ENCODE assay signal across 1 cellular context in the genomic region with DNA sequence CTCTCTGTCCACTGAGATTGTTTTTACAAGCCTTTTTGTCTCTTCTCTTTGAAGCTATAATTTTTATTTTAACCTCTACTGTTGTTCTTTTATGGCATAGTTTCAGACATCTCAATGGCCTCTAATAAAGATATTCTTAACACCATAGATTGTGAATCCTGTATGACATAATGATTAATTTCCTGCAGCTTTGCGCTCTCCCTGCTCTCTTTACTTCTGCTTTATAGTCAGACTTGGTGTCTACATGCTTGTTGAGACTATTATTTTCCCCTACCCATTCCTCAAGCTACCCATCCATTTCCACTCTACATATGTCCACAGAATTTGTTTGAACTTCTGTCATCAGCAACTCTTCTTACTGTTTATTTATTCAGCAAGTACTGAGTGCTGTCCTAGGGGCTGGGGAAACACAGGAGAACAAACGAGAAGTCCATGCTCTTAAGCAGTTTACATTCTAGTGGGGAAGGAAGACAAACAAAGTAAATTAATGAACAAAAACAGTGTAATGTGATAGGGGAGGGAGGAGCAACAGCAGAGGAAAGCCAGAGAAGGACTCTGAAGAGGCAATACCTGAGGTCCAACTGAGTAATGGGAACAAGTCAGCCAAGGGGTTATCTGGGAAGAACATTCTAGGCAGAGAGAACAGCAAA.
TF ChIP-seq lines count a peak whose summit lies in the region.

No MANE protein-coding gene starts in this region.

TF ChIP-seq in HEK293, 187 proteins besides CTCF, POLR2A, EP300 and RAD21 (continued from another document and continues in another):
- TF ChIP-seq, protein P1, sequence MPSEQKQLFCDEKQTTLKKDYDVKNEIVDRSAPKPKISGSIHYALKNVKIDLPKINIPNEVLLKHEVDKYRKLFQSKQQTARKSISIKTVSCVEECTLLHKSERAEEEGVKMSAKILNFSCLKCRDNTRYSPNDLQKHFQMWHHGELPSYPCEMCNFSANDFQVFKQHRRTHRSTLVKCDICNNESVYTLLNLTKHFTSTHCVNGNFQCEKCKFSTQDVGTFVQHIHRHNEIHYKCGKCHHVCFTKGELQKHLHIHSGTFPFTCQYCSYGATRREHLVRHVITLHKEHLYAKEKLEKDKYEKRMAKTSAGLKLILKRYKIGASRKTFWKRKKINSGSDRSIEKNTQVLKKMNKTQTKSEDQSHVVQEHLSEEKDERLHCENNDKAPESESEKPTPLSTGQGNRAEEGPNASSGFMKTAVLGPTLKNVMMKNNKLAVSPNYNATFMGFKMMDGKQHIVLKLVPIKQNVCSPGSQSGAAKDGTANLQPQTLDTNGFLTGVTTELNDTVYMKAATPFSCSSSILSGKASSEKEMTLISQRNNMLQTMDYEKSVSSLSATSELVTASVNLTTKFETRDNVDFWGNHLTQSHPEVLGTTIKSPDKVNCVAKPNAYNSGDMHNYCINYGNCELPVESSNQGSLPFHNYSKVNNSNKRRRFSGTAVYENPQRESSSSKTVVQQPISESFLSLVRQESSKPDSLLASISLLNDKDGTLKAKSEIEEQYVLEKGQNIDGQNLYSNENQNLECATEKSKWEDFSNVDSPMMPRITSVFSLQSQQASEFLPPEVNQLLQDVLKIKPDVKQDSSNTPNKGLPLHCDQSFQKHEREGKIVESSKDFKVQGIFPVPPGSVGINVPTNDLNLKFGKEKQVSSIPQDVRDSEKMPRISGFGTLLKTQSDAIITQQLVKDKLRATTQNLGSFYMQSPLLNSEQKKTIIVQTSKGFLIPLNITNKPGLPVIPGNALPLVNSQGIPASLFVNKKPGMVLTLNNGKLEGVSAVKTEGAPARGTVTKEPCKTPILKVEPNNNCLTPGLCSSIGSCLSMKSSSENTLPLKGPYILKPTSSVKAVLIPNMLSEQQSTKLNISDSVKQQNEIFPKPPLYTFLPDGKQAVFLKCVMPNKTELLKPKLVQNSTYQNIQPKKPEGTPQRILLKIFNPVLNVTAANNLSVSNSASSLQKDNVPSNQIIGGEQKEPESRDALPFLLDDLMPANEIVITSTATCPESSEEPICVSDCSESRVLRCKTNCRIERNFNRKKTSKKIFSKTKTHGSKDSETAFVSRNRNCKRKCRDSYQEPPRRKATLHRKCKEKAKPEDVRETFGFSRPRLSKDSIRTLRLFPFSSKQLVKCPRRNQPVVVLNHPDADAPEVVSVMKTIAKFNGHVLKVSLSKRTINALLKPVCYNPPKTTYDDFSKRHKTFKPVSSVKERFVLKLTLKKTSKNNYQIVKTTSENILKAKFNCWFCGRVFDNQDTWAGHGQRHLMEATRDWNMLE (tag by site-specific recombination; conservative IDR thresholded peaks at IDR 0.05; ENCODE audit: low read depth): no peak
- TF ChIP-seq ZNF416 (tag by site-specific recombination; IDR thresholded peaks at IDR 0.05) (no peak), GLI2 (tag by site-specific recombination; IDR thresholded peaks at IDR 0.05; ENCODE audit: borderline replicate concordance, low read depth) (peak; percentile 44; the same call in 1 of the 2 replicates), ZNF561 (tag by site-specific recombination; IDR thresholded peaks at IDR 0.05; ENCODE audit: borderline replicate concordance) (peak; percentile 83; the same call in 1 of the 2 replicates), ZNF785 (tag by site-specific recombination; IDR thresholded peaks at IDR 0.05) (no peak), ZNF138 (tag by site-specific recombination; IDR thresholded peaks at IDR 0.05; ENCODE audit: borderline replicate concordance) (no peak), ZNF747 (tag by site-specific recombination; IDR thresholded peaks at IDR 0.05) (no peak), ZXDB (tag by site-specific recombination; IDR thresholded peaks at IDR 0.05) (peak; percentile 61; the same call in 1 of the 2 replicates), SP7 (tag by site-specific recombination; IDR thresholded peaks at IDR 0.05) (peak; percentile 81), ZBTB1 (tag by site-specific recombination; IDR thresholded peaks at IDR 0.05) (no peak), ZBTB48 (tag by site-specific recombination; IDR thresholded peaks at IDR 0.05) (peak; percentile 57), KLF7 (tag by site-specific recombination; IDR thresholded peaks at IDR 0.05; ENCODE audit: borderline replicate concordance) (no peak), ZNF530 (tag by site-specific recombination; IDR thresholded peaks at IDR 0.05; ENCODE audit: low read depth) (no peak), GLIS1 (tag by site-specific recombination; IDR thresholded peaks at IDR 0.05) (peak; percentile 99), ZNF155 (tag by site-specific recombination; IDR thresholded peaks at IDR 0.05) (no peak), ZNF324 (tag by site-specific recombination; IDR thresholded peaks at IDR 0.05) (no peak), ZBTB17 (tag by site-specific recombination; IDR thresholded peaks at IDR 0.05) (no peak), BCL11A (tag by site-specific recombination; IDR thresholded peaks at IDR 0.05; ENCODE audit: low read depth) (no peak), ZNF501 (tag by site-specific recombination; IDR thresholded peaks at IDR 0.05) (no peak; the same call in 1 of the 2 replicates), ZNF837 (tag by site-specific recombination; IDR thresholded peaks at IDR 0.05) (no peak), HOXA7 (CRISPR knock-in tag; IDR thresholded peaks at IDR 0.05; ENCODE audit: borderline replicate concordance) (no peak), GLIS2 (tag by site-specific recombination; IDR thresholded peaks at IDR 0.05) (no peak), RBAK (tag by site-specific recombination; IDR thresholded peaks at IDR 0.05) (no peak), ZNF776 (tag by site-specific recombination; IDR thresholded peaks at IDR 0.05; ENCODE audit: borderline replicate concordance) (no peak), ZSCAN16 (tag by site-specific recombination; IDR thresholded peaks at IDR 0.05) (no peak), OSR2 (tag by site-specific recombination; IDR thresholded peaks at IDR 0.05) (peak; percentile 93), ZNF596 (tag by site-specific recombination; IDR thresholded peaks at IDR 0.05) (peak; percentile 34; the same call in 1 of the 2 replicates), ZNF10 (tag by site-specific recombination; IDR thresholded peaks at IDR 0.05) (no peak), ZFP37 (tag by site-specific recombination; IDR thresholded peaks at IDR 0.05) (no peak), TRIM28 (IDR thresholded peaks at IDR 0.05; ENCODE audit: borderline replicate concordance, low read length) (peak; percentile 98), KLF10 (tag by site-specific recombination; IDR thresholded peaks at IDR 0.05) (no peak), ZNF266 (tag by site-specific recombination; IDR thresholded peaks at IDR 0.05; ENCODE audit: low read depth) (no peak), ZNF548 (tag by site-specific recombination; IDR thresholded peaks at IDR 0.05) (no peak), ZSCAN30 (tag by site-specific recombination; IDR thresholded peaks at IDR 0.05) (peak; percentile 57; the same call in 1 of the 2 replicates), ZFP3 (tag by site-specific recombination; IDR thresholded peaks at IDR 0.05; ENCODE audit: low read depth) (no peak), ZNF394 (tag by site-specific recombination; IDR thresholded peaks at IDR 0.05; ENCODE audit: borderline replicate concordance) (no peak), ZNF510 (tag by site-specific recombination; IDR thresholded peaks at IDR 0.05; ENCODE audit: insufficient replicate concordance) (no peak), MEIS1 (CRISPR knock-in tag; IDR thresholded peaks at IDR 0.05; ENCODE audit: borderline replicate concordance) (no peak), ZNF585B (tag by site-specific recombination; IDR thresholded peaks at IDR 0.05) (no peak), SCRT1 (tag by site-specific recombination; IDR thresholded peaks at IDR 0.05; ENCODE audit: borderline replicate concordance) (no peak), ZNF354C (tag by site-specific recombination; IDR thresholded peaks at IDR 0.05; ENCODE audit: borderline replicate concordance, low read depth) (no peak), ZNF677 (tag by site-specific recombination; IDR thresholded peaks at IDR 0.05) (no peak), ZEB2 (tag by site-specific recombination; IDR thresholded peaks at IDR 0.05) (0 out of 2 replicates have a peak, but pooled peaks have one; percentile 42)
- TF ChIP-seq, protein P2, sequence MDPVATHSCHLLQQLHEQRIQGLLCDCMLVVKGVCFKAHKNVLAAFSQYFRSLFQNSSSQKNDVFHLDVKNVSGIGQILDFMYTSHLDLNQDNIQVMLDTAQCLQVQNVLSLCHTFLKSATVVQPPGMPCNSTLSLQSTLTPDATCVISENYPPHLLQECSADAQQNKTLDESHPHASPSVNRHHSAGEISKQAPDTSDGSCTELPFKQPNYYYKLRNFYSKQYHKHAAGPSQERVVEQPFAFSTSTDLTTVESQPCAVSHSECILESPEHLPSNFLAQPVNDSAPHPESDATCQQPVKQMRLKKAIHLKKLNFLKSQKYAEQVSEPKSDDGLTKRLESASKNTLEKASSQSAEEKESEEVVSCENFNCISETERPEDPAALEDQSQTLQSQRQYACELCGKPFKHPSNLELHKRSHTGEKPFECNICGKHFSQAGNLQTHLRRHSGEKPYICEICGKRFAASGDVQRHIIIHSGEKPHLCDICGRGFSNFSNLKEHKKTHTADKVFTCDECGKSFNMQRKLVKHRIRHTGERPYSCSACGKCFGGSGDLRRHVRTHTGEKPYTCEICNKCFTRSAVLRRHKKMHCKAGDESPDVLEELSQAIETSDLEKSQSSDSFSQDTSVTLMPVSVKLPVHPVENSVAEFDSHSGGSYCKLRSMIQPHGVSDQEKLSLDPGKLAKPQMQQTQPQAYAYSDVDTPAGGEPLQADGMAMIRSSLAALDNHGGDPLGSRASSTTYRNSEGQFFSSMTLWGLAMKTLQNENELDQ (tag by site-specific recombination; IDR thresholded peaks at IDR 0.05; ENCODE audit: low read depth): no peak
- TF ChIP-seq, protein P3, sequence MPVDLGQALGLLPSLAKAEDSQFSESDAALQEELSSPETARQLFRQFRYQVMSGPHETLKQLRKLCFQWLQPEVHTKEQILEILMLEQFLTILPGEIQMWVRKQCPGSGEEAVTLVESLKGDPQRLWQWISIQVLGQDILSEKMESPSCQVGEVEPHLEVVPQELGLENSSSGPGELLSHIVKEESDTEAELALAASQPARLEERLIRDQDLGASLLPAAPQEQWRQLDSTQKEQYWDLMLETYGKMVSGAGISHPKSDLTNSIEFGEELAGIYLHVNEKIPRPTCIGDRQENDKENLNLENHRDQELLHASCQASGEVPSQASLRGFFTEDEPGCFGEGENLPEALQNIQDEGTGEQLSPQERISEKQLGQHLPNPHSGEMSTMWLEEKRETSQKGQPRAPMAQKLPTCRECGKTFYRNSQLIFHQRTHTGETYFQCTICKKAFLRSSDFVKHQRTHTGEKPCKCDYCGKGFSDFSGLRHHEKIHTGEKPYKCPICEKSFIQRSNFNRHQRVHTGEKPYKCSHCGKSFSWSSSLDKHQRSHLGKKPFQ (tag by site-specific recombination; IDR thresholded peaks at IDR 0.05): 0 out of 2 replicates have a peak, but pooled peaks have one; percentile 15
- TF ChIP-seq, protein P4, sequence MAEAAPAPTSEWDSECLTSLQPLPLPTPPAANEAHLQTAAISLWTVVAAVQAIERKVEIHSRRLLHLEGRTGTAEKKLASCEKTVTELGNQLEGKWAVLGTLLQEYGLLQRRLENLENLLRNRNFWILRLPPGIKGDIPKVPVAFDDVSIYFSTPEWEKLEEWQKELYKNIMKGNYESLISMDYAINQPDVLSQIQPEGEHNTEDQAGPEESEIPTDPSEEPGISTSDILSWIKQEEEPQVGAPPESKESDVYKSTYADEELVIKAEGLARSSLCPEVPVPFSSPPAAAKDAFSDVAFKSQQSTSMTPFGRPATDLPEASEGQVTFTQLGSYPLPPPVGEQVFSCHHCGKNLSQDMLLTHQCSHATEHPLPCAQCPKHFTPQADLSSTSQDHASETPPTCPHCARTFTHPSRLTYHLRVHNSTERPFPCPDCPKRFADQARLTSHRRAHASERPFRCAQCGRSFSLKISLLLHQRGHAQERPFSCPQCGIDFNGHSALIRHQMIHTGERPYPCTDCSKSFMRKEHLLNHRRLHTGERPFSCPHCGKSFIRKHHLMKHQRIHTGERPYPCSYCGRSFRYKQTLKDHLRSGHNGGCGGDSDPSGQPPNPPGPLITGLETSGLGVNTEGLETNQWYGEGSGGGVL (tag by site-specific recombination; IDR thresholded peaks at IDR 0.05): 0 out of 2 replicates have a peak, but pooled peaks have one; percentile 18
- TF ChIP-seq, protein P5, sequence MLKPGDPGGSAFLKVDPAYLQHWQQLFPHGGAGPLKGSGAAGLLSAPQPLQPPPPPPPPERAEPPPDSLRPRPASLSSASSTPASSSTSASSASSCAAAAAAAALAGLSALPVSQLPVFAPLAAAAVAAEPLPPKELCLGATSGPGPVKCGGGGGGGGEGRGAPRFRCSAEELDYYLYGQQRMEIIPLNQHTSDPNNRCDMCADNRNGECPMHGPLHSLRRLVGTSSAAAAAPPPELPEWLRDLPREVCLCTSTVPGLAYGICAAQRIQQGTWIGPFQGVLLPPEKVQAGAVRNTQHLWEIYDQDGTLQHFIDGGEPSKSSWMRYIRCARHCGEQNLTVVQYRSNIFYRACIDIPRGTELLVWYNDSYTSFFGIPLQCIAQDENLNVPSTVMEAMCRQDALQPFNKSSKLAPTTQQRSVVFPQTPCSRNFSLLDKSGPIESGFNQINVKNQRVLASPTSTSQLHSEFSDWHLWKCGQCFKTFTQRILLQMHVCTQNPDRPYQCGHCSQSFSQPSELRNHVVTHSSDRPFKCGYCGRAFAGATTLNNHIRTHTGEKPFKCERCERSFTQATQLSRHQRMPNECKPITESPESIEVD (tag by site-specific recombination; IDR thresholded peaks at IDR 0.05): peak; percentile 30; the same call in 1 of the 2 replicates
- TF ChIP-seq, protein P6, sequence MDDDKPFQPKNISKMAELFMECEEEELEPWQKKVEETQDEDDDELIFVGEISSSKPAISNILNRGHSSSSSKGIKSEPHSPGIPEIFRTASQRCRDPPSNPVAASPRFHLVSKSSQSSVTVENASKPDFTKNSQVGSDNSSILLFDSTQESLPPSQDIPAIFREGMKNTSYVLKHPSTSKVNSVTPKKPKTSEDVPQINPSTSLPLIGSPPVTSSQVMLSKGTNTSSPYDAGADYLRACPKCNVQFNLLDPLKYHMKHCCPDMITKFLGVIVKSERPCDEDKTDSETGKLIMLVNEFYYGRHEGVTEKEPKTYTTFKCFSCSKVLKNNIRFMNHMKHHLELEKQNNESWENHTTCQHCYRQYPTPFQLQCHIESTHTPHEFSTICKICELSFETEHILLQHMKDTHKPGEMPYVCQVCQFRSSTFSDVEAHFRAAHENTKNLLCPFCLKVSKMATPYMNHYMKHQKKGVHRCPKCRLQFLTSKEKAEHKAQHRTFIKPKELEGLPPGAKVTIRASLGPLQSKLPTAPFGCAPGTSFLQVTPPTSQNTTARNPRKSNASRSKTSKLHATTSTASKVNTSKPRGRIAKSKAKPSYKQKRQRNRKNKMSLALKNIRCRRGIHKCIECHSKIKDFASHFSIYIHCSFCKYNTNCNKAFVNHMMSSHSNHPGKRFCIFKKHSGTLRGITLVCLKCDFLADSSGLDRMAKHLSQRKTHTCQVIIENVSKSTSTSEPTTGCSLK (tag by site-specific recombination; IDR thresholded peaks at IDR 0.05): no peak
- TF ChIP-seq, protein P7, sequence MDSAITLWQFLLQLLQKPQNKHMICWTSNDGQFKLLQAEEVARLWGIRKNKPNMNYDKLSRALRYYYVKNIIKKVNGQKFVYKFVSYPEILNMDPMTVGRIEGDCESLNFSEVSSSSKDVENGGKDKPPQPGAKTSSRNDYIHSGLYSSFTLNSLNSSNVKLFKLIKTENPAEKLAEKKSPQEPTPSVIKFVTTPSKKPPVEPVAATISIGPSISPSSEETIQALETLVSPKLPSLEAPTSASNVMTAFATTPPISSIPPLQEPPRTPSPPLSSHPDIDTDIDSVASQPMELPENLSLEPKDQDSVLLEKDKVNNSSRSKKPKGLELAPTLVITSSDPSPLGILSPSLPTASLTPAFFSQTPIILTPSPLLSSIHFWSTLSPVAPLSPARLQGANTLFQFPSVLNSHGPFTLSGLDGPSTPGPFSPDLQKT (IDR thresholded peaks at IDR 0.05; ENCODE audit: borderline replicate concordance, low read depth, low read length): no peak
